In the genomic region with DNA sequence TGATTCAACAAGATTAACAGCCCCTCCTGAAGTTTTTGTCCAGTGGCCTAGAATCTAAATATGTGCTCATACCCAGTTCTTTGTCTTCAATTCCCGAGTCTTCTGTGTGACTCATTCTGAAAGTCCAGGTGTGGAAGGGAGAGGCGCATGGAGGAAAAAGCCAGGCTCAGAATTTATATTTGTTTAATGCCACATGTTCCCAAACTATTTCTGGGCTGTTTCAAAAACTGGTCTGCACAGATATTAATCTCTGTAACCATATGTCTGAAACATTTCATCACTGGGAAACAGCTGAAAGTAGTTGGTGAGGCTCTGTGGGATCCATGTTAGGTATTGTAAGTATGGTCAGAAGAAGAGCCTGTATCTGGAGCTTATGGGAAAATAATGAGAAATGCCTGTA, we compare ENCODE assay signal across 32 cellular contexts.
"Had no signal": no experiment of that assay in that cellular context is flagged by ENCODE, and none has a peak within 500 bp of the region (broad histone marks: within the 10 kb centered on the region; RNA-seq: fewer than 3 reads in every experiment).

No MANE protein-coding gene starts in this region.

- H3K27ac ChIP-seq: brain microvascular endothelial cell, cardiac muscle cell, colonic mucosa, gastrocnemius medialis, heart right ventricle, WERI-Rb-1 had no signal

- H3K4me3 ChIP-seq: cardiac muscle cell, colonic mucosa, gastrocnemius medialis, heart right ventricle had no signal

- H3K9me3 ChIP-seq: colonic mucosa, gastrocnemius medialis had no signal

- ATAC-seq: activated CD4-positive, CD25-positive, alpha-beta regulatory T cell treated with anti-CD3 and anti-CD28 coated beads, Interleukin-2, amount 50 U/mL, for 24 hours; activated T-helper 17 cell treated with anti-CD3 and anti-CD28 coated beads, Interleukin-2, amount 50 U/mL, for 72 hours; esophagus mucosa; gastrocnemius medialis; heart right ventricle; T-helper 17 cell had no signal

- FAIRE-seq: astrocyte, endometrium, endothelial cell of umbilical vein had no signal

- H3K36me3 ChIP-seq: brain microvascular endothelial cell, cardiac muscle cell, colonic mucosa, gastrocnemius medialis, heart right ventricle, WERI-Rb-1 had no signal

- H3K4me1 ChIP-seq: colonic mucosa, gastrocnemius medialis, heart right ventricle had no signal

- DNase-seq: activated B cell treated with CpG ODN at 0.5 μM for 24 hours; activated CD4-positive, alpha-beta memory T cell treated with anti-CD3 and anti-CD28 coated beads, Interleukin-2, amount 10 ng/mL, durations not matched to agents 7 days and 5 days; activated CD4-positive, alpha-beta T cell treated with anti-CD3 and anti-CD28 coated beads for 48 hours; activated CD4-positive, alpha-beta T cell treated with anti-CD3 and anti-CD28 coated beads, Interleukin-2, amount 50 U/mL, for 1 hour; activated CD8-positive, alpha-beta memory T cell treated with anti-CD3 and anti-CD28 coated beads, Interleukin-2, amount 50 U/mL, for 48 hours; activated effector memory CD4-positive, alpha-beta T cell treated with Interleukin-2 at 50 U/mL for 16 hours; activated gamma-delta T cell treated with Interleukin-2 at 50 U/mL for 16 hours; activated naive CD4-positive, alpha-beta T cell treated with anti-CD3 and anti-CD28 coated beads, Interleukin-2, amount 50 U/mL, for 16 hours; activated naive CD4-positive, alpha-beta T cell treated with Interleukin-2 at 50 U/mL for 16 hours; activated T-cell treated with anti-CD3 and anti-CD28 coated beads for 4 hours; activated T-cell treated with anti-CD3 and anti-CD28 coated beads, Interleukin-2, amount 50 U/mL, for 24 hours; amniotic stem cell; anterior cingulate cortex; brain microvascular endothelial cell; central memory CD4-positive, alpha-beta T cell; cerebellar nuclear complex; colonic mucosa; effector CD8-positive, alpha-beta T cell; foreskin fibroblast; gastrocnemius medialis; heart right ventricle; T-helper 1 cell; T-helper 17 cell; T1000; WERI-Rb-1 had no signal

- H3K27me3 ChIP-seq: brain microvascular endothelial cell, cardiac muscle cell, colonic mucosa, gastrocnemius medialis, heart right ventricle had no signal
